Comparison of ENCODE assay signal across 8 cellular contexts in genomic region chr17:19867094-19867653, GRCh38. TPM values are rescaled to one million over a fixed set of nuclear protein-coding genes. Genes with fewer than 3 reads are reported as not detected.
DNase-seq lines count a peak whose midpoint lies in the region; ATAC-seq, FAIRE-seq and TF ChIP-seq lines count a peak whose summit lies in the region.

No MANE protein-coding gene starts in this region.

- DNase-seq in activated gamma-delta T cell treated with Interleukin-2 at 50 U/mL for 16 hours (peak; percentile 41), activated gamma-delta T cell (lab: John Stamatoyannopoulos, UW) (no peak), left ventricle myocardium superior (peak; percentile 86), pancreas (peak; percentile 59 to 84 (median 66)), upper lobe of right lung (peak; percentile 88)

- 0 to 1% methylated on average over 50 to 68 of the region's 68 CpGs for WGBS in pancreas, 2 donors

- H3F3A ChIP-seq in SU-DHL-6 (ENCODE audit: insufficient read depth) = no peaks in the 10 kb centered on the region

- no peaks in the 10 kb centered on the region for H3K9me2 ChIP-seq in SU-DHL-6 (replicated peaks; ENCODE audit: insufficient read depth, low read length)

- peaks cover 3% of the 10 kb centered on the region; the same call in 1 of the 2 replicates for H3K4me1 ChIP-seq in HUES6 (ENCODE audit: control insufficient read depth, insufficient read depth, low read length)
- peaks cover 6 to 12% (median 10%) of the 10 kb centered on the region in 3 donors for H3K4me1 ChIP-seq in pancreas
- peaks cover 3% of the 10 kb centered on the region for H3K4me1 ChIP-seq in upper lobe of right lung

- H3K4me2 ChIP-seq in SU-DHL-6 (ENCODE audit: low read depth, low read length, poor library complexity, severe bottlenecking) = peak overlapping the region; percentile 47

- H3K9me3 ChIP-seq in HUES6 (ENCODE audit: control insufficient read depth, insufficient read depth, low read depth, low read length) (no peaks in the 10 kb centered on the region), SU-DHL-6 (ENCODE audit: insufficient read depth, low read length) (no peaks in the 10 kb centered on the region), pancreas (no peaks in the 10 kb centered on the region), upper lobe of right lung (no peaks in the 10 kb centered on the region)

- peak overlapping the region; percentile 77 for H3K4me3 ChIP-seq in HUES6 (ENCODE audit: low read depth, low read length)
- peak overlapping the region; percentile 37 for H3K4me3 ChIP-seq in SU-DHL-6 (ENCODE audit: insufficient read depth, low read length, poor library complexity, severe bottlenecking)
- H3K4me3 ChIP-seq in pancreas = peak overlapping the region; percentile 68 to 91 (median 88)
- H3K4me3 ChIP-seq in upper lobe of right lung = peak overlapping the region; percentile 83

- intact Hi-C loops in left ventricle myocardium superior (cut with micrococcal nuclease) = no loop called here
- intact Hi-C loops in pancreas (cut with DNase I) = no loop called here
- intact Hi-C loops in upper lobe of right lung (cut with DNase I) = no loop called here

- H3K79me2 ChIP-seq in SU-DHL-6 (ENCODE audit: insufficient read depth, low read length) = no peaks in the 10 kb centered on the region

- TF ChIP-seq CTCF in SU-DHL-6 (IDR thresholded peaks at IDR 0.05; ENCODE audit: insufficient read depth, low read length, poor library complexity, severe bottlenecking) (no peak), pancreas (IDR thresholded peaks at IDR 0.05) (no peak), upper lobe of right lung (IDR thresholded peaks at IDR 0.05) (peak; percentile 42)

- H3K27ac ChIP-seq in HUES6 (ENCODE audit: low read depth, low read length) (no peak overlapping the region), SU-DHL-6 (ENCODE audit: low read depth, low read length) (no peak overlapping the region), angular gyrus (ENCODE audit: low read depth, low read length) (peak overlapping the region; percentile 83), pancreas (peak overlapping the region; percentile 71 to 87 (median 80)), upper lobe of right lung (peak overlapping the region; percentile 87)

- H3K9ac ChIP-seq in HUES6 (ENCODE audit: low read length) (peak overlapping the region; percentile 79), SU-DHL-6 (ENCODE audit: low read length) (peak overlapping the region; percentile 28; the same call in 1 of the 2 replicates)

- H3K27me3 ChIP-seq in HUES6 (ENCODE audit: control insufficient read depth, insufficient read depth, low read length) (peaks cover 13% of the 10 kb centered on the region), SU-DHL-6 (ENCODE audit: low read length) (no peaks in the 10 kb centered on the region), pancreas (no peaks in the 10 kb centered on the region), upper lobe of right lung (no peaks in the 10 kb centered on the region)

- H3K36me3 ChIP-seq in HUES6 (ENCODE audit: control insufficient read depth, insufficient read depth, low read length) = no peaks in the 10 kb centered on the region
- no peaks in the 10 kb centered on the region for H3K36me3 ChIP-seq in SU-DHL-6 (ENCODE audit: low read length)
- H3K36me3 ChIP-seq in pancreas = no peaks in the 10 kb centered on the region
- H3K36me3 ChIP-seq in upper lobe of right lung = no peaks in the 10 kb centered on the region

- FAIRE-seq in pancreas (lab: Jason Lieb, UNC) = no peak

- no peaks in the 10 kb centered on the region for H4K20me1 ChIP-seq in SU-DHL-6 (ENCODE audit: low read depth, low read length)

- no peak overlapping the region for H2AFZ ChIP-seq in SU-DHL-6 (ENCODE audit: low read depth, low read length, severe bottlenecking)

- peak; percentile 87 for ATAC-seq in left ventricle myocardium superior
- ATAC-seq in pancreas = peak; percentile 62 to 87 (median 80)
- peak; percentile 81 for ATAC-seq in upper lobe of right lung

RNA-seq across cellular contexts. Expression of gene ULK2, which starts 0.6 kb away (rescaled TPM):
- total RNA-seq in left ventricle myocardium superior = 17.7 TPM
- 10 to 100 TPM in 1 of 6 donors, 1 to 10 TPM in 5; 3.1 to 12.5 (median 6.2) TPM for total RNA-seq in pancreas
- 1 to 10 TPM; 5.1 to 5.4 TPM for polyA plus RNA-seq in pancreas
- total RNA-seq in upper lobe of right lung = 30.8 TPM

Comparison
In these comparisons a context has a peak if more than half of its experiments do, and no peak if none do; other contexts are left out.
1. H3K27ac ChIP-seq: peak in angular gyrus (single experiment), pancreas (4 of 4) and upper lobe of right lung (single experiment); none in HUES6 (single experiment) and SU-DHL-6 (single experiment).
2. H3K4me3 ChIP-seq: peak in every context shown above with its lines; median percentile 88 in pancreas; 83 in upper lobe of right lung; 77 in HUES6; 37 in SU-DHL-6.
3. Peak in every context shown above with its lines, with median percentiles within 50 percentile points of each other: ATAC-seq.